In genomic region chr10:133335238-133336122, GRCh38 we compare ENCODE assay signal across 8 cellular contexts. TPM values are rescaled to one million over a fixed set of nuclear protein-coding genes. Genes with fewer than 3 reads are reported as not detected.
DNase-seq lines count a peak whose midpoint lies in the region; ATAC-seq and TF ChIP-seq lines count a peak whose summit lies in the region.

No MANE protein-coding gene starts in this region.

- peak; percentile 53 for ATAC-seq in GM23338
- ATAC-seq in central memory CD8-positive, alpha-beta T cell (replicated peaks; ENCODE audit: extremely low read depth, poor library complexity, severe bottlenecking), result peak; percentile 44
- ATAC-seq in HG02759 (IDR thresholded peaks at IDR 0.05; ENCODE audit: unreplicated experiment), result no peak
- ATAC-seq in HG03175 (IDR thresholded peaks at IDR 0.05; ENCODE audit: unreplicated experiment), result no peak

- H3K9me2 ChIP-seq in GM23338 (ENCODE audit: insufficient read depth), result no peaks in the 10 kb centered on the region

- peaks cover 44% of the 10 kb centered on the region for H3K27me3 Mint-ChIP-seq in GM23338 (ENCODE audit: insufficient read depth, low read depth, poor library complexity)
- no peaks in the 10 kb centered on the region for H3K27me3 Mint-ChIP-seq in central memory CD8-positive, alpha-beta T cell

- H3K27ac Mint-ChIP-seq in GM23338, result no peak overlapping the region
- peak overlapping the region; percentile 93 for H3K27ac Mint-ChIP-seq in central memory CD8-positive, alpha-beta T cell (ENCODE audit: low read depth)

- no peak overlapping the region for H3K27ac ChIP-seq in GM23338 (ENCODE audit: low read depth)

- no peaks in the 10 kb centered on the region for H4K20me1 ChIP-seq in GM23338 (replicated peaks; ENCODE audit: insufficient read depth)

- no peaks in the 10 kb centered on the region for H3K79me2 ChIP-seq in GM23338 (replicated peaks; ENCODE audit: insufficient read depth)

- peak; percentile 81 for DNase-seq in GM23338 (ENCODE audit: low spot score)
- DNase-seq in activated CD4-positive, alpha-beta T cell treated with anti-CD3 and anti-CD28 coated beads for 24 hours (ENCODE audit: low read depth in 2 of 2), result peak; percentile 47 to 67
- DNase-seq in central memory CD8-positive, alpha-beta T cell (ENCODE audit: low spot score in 2 of 2), result peak; percentile 82 to 85
- DNase-seq in kidney epithelial cell (ENCODE audit: low read depth), result no peak
- DNase-seq in stimulated activated CD4-positive, alpha-beta T cell treated with anti-CD3 and anti-CD28 coated beads, Interleukin-1b, Interleukin-23, amount 100 ng/mL, for 48 hours, result peak; percentile 74
- DNase-seq in AML-193 (lab: John Stamatoyannopoulos, UW), result no peak

- H3F3A ChIP-seq in GM23338 (replicated peaks; ENCODE audit: low read depth), result 0 out of 2 replicates have a peak, but pooled peaks cover 3% of the 10 kb centered on the region

- H3K4me3 ChIP-seq in GM23338 (peak overlapping the region; percentile 60), kidney epithelial cell (ENCODE audit: low read depth, low read length) (peak overlapping the region; percentile 23)

- H3K4me1 Mint-ChIP-seq in GM23338, result no peaks in the 10 kb centered on the region; the same call in 2 of the 3 replicates
- peaks cover 4% of the 10 kb centered on the region for H3K4me1 Mint-ChIP-seq in central memory CD8-positive, alpha-beta T cell

- peak overlapping the region; percentile 80; the same call in 1 of the 2 replicates for H2AFZ ChIP-seq in GM23338

- H3K36me3 Mint-ChIP-seq in GM23338 (ENCODE audit: low read depth), result no peaks in the 10 kb centered on the region; the same call in 1 of the 3 replicates
- peaks cover 16% of the 10 kb centered on the region for H3K36me3 Mint-ChIP-seq in central memory CD8-positive, alpha-beta T cell (ENCODE audit: insufficient read depth)

- peak overlapping the region; percentile 80 for H3K4me2 ChIP-seq in GM23338

- H3K4me1 ChIP-seq in GM23338 (ENCODE audit: insufficient read depth), result no peaks in the 10 kb centered on the region

- H3K4me3 Mint-ChIP-seq in GM23338, result peak overlapping the region; percentile 47; the same call in 1 of the 3 replicates
- H3K4me3 Mint-ChIP-seq in central memory CD8-positive, alpha-beta T cell, result peak overlapping the region; percentile 73

- H3K36me3 ChIP-seq in GM23338 (ENCODE audit: insufficient read depth) (no peaks in the 10 kb centered on the region), kidney epithelial cell (ENCODE audit: control insufficient read depth, insufficient read depth, low read length) (no peaks in the 10 kb centered on the region)

- H3K9me3 Mint-ChIP-seq in GM23338, result peaks cover 17% of the 10 kb centered on the region
- no peaks in the 10 kb centered on the region for H3K9me3 Mint-ChIP-seq in central memory CD8-positive, alpha-beta T cell

- TF ChIP-seq CTCF in GM23338 (conservative IDR thresholded peaks at IDR 0.05; ENCODE audit: low read depth in 2 of 2), result no peak
- no peak for TF ChIP-seq CTCF in kidney epithelial cell (IDR thresholded peaks at IDR 0.05; ENCODE audit: insufficient read depth, low read length, poor library complexity, severe bottlenecking)

- H3K27me3 ChIP-seq in GM23338 (ENCODE audit: insufficient read depth), result peaks cover 65% of the 10 kb centered on the region
- H3K27me3 ChIP-seq in kidney epithelial cell (ENCODE audit: control insufficient read depth, insufficient read depth, low read length), result peaks cover 63% of the 10 kb centered on the region

TF ChIP-seq in GM23338, 12 proteins besides CTCF, POLR2A, EP300 and RAD21:
- peak; percentile 62; the same call in 1 of the 2 replicates for TF ChIP-seq CREB1 (CRISPR knock-in tag; IDR thresholded peaks at IDR 0.05; ENCODE audit: low read depth)
- no peak for TF ChIP-seq EZH2phosphoT487 (IDR thresholded peaks at IDR 0.05; ENCODE audit: unreplicated experiment)
- TF ChIP-seq ZNF114 (CRISPR knock-in tag; IDR thresholded peaks at IDR 0.05), result no peak
- no peak for TF ChIP-seq NANOG (IDR thresholded peaks at IDR 0.05; ENCODE audit: borderline replicate concordance)
- TF ChIP-seq ZNF462 (CRISPR knock-in tag; IDR thresholded peaks at IDR 0.05), result no peak
- no peak for TF ChIP-seq ETS1 (IDR thresholded peaks at IDR 0.05)
- no peak for TF ChIP-seq JUNB (IDR thresholded peaks at IDR 0.05; ENCODE audit: unreplicated experiment)

RNA-seq across cellular contexts. Expression of gene CALY, which starts 1.2 kb away (rescaled TPM):
- 0.31 and 1.0 TPM in 2 replicates for total RNA-seq in GM23338 (2014; rRNA removed; shearing (Covaris generic))
- 8.0 and 9.0 TPM in 2 replicates for polyA plus RNA-seq in GM23338 (2016; fragmentation: Nextera tagmentation; extraction: Ambion mirVana)
- 0.96 TPM in 1 of 2 replicates, not detected in the other for total RNA-seq in kidney epithelial cell

RNA-seq across cellular contexts. Expression of gene PRAP1, which starts 11.7 kb away (rescaled TPM):
- not detected in 2 replicates for total RNA-seq in GM23338 (2014; rRNA removed; shearing (Covaris generic))
- 0.68 and 1.5 TPM in 2 replicates for polyA plus RNA-seq in GM23338 (2016; fragmentation: Nextera tagmentation; extraction: Ambion mirVana)
- total RNA-seq in kidney epithelial cell, result not detected in 2 replicates

RNA-seq across cellular contexts. Expression of gene FUOM, which starts 22.3 kb away (rescaled TPM):
- 33.9 and 43.9 TPM in 2 replicates for total RNA-seq in GM23338 (2014; rRNA removed; shearing (Covaris generic))
- polyA plus RNA-seq in GM23338 (2016; fragmentation: Nextera tagmentation; extraction: Ambion mirVana), result 30.8 and 33.0 TPM in 2 replicates
- 47.0 and 58.8 TPM in 2 replicates for total RNA-seq in kidney epithelial cell

RNA-seq across cellular contexts. Expression of gene ZNF511, which starts 26.8 kb away (rescaled TPM):
- 41.0 and 41.3 TPM in 2 replicates for total RNA-seq in GM23338 (2014; rRNA removed; shearing (Covaris generic))
- 104 and 114 TPM in 2 replicates for polyA plus RNA-seq in GM23338 (2016; fragmentation: Nextera tagmentation; extraction: Ambion mirVana)
- 20.3 and 45.7 TPM in 2 replicates for total RNA-seq in kidney epithelial cell

RNA-seq across cellular contexts. Expression of gene TUBGCP2, which starts 26.8 kb away (rescaled TPM):
- total RNA-seq in GM23338 (2014; rRNA removed; shearing (Covaris generic)), result 51.5 and 67.7 TPM in 2 replicates
- 56.6 and 59.6 TPM in 2 replicates for polyA plus RNA-seq in GM23338 (2016; fragmentation: Nextera tagmentation; extraction: Ambion mirVana)
- 55.6 and 65.5 TPM in 2 replicates for total RNA-seq in kidney epithelial cell

Comparison
In these comparisons a context has a peak if more than half of its experiments do, and no peak if none do; other contexts are left out.
1. ATAC-seq: peak in GM23338 (single experiment) and central memory CD8-positive, alpha-beta T cell (single experiment); none in HG02759 (single experiment) and HG03175 (single experiment).
2. DNase-seq: peak in GM23338 (single experiment), activated CD4-positive, alpha-beta T cell treated with anti-CD3 and anti-CD28 coated beads for 24 hours (2 of 2), central memory CD8-positive, alpha-beta T cell (2 of 2) and stimulated activated CD4-positive, alpha-beta T cell treated with anti-CD3 and anti-CD28 coated beads, Interleukin-1b, Interleukin-23, amount 100 ng/mL, for 48 hours (single experiment); none in kidney epithelial cell (single experiment) and AML-193 (0 of 2).